In the genomic region with DNA sequence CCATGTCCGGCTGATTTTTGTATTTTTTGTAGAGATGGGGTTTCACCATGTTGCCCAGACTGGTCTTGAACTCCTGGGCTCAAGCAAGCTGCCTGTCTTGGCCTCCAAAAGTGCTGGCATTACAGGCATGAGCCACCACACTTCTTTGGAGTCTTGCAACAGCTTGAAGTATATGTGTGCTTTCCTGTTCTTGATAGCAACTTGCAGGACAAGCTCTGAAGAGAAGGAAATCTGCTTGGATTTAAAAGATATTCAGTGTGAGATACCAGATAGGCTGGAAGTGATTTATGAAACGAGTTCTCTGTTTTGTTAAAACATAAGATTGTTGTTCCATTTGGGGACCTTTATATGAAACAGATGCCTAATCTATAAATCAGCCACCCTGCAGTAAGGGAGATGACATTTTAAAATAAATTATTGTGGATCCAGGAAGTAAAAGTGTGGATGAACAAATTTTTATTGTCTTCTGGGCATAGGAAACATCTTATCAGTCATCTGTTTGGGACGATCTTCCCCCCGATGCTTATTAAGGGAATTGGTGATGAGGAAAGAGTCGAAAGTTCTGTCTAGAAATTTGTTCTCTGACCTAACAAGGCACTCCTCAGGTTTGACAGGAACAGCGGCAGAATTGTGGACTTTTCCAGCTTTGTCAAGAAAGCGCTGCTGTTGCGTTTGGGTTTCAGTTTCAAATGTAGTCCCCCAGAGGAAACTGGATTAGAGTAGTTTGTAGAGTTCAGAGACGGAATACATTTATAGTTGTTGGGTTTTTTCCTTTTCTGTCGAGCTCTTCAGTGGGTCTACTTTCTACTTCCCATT, we compare ENCODE assay signal across 20 cellular contexts.
"Had no signal": no experiment of that assay in that cellular context is flagged by ENCODE, and none has a peak within 500 bp of the region (broad histone marks: within the 10 kb centered on the region; RNA-seq: fewer than 3 reads in every experiment).

No MANE protein-coding gene starts in this region.

- H3K27me3 ChIP-seq: gastrocnemius medialis, heart right ventricle, neural progenitor cell, spleen, testis, uterus had no signal

- ATAC-seq: activated CD8-positive, alpha-beta memory T cell treated with anti-CD3 and anti-CD28 coated beads, Interleukin-2, amount 10 ng/mL, durations not matched to agents 7 days and 5 days; activated T-cell treated with anti-CD3 and anti-CD28 coated beads, Interleukin-2, amount 50 U/mL, for 4 hours; esophagus mucosa; gastrocnemius medialis; heart right ventricle had no signal

- H3K4me2 ChIP-seq: neural progenitor cell had no signal

- H3K9ac ChIP-seq: neural progenitor cell had no signal

- H3K36me3 ChIP-seq: gastrocnemius medialis, heart right ventricle, left ventricle myocardium inferior, neural progenitor cell, spleen, uterus had no signal

- H3K27ac ChIP-seq: gastrocnemius medialis, heart right ventricle, left ventricle myocardium inferior, neural progenitor cell, spleen, testis had no signal

- H2AFZ ChIP-seq: neural progenitor cell had no signal

- FAIRE-seq: keratinocyte had no signal

- DNase-seq: activated CD4-positive, alpha-beta T cell treated with anti-CD3 and anti-CD28 coated beads, Interleukin-2, amount 50 U/mL, for 48 hours; activated CD4-positive, CD25-positive, alpha-beta regulatory T cell treated with anti-CD3 and anti-CD28 coated beads, Interleukin-2, amount 50 U/mL, for 72 hours; activated CD8-positive, alpha-beta memory T cell treated with anti-CD3 and anti-CD28 coated beads, Interleukin-2, amount 10 ng/mL, durations not matched to agents 7 days and 5 days; activated effector memory CD4-positive, alpha-beta T cell treated with anti-CD3 and anti-CD28 coated beads, Interleukin-2, amount 50 U/mL, for 16 hours; activated T-cell treated with anti-CD3 and anti-CD28 coated beads, Interleukin-2, amount 50 U/mL, for 4 hours; anterior cingulate cortex; cerebellar nuclear complex; dermis blood vessel endothelial cell; endodermal cell; gastrocnemius medialis; heart right ventricle; left ventricle myocardium inferior; spleen; stimulated activated CD4-positive, alpha-beta T cell treated with anti-CD3 and anti-CD28 coated beads, Interleukin-2, amount 100 ng/mL, for 24 hours; stimulated activated naive CD4-positive, alpha-beta T cell treated with Interleukin-2 at 50 U/mL for 16 hours; testis; uterus had no signal

- H3K4me1 ChIP-seq: gastrocnemius medialis, heart right ventricle, left ventricle myocardium inferior, neural progenitor cell, spleen, testis, uterus had no signal

- H3K4me3 ChIP-seq: gastrocnemius medialis, heart right ventricle, left ventricle myocardium inferior, neural progenitor cell, spleen, testis, uterus had no signal

- H3K9me3 ChIP-seq: testis, uterus had no signal
